Comparison of ENCODE assay signal across 1 cellular context in genomic region chr1:40981702-40982448, GRCh38.
TF ChIP-seq lines count a peak whose summit lies in the region.

No MANE protein-coding gene starts in this region.

TF ChIP-seq in endothelial cell of umbilical vein, 7 proteins besides CTCF, POLR2A, EP300 and RAD21:
- no peak for TF ChIP-seq FOS (IDR thresholded peaks at IDR 0.05; ENCODE audit: borderline replicate concordance, insufficient read depth, low read length)
- TF ChIP-seq JUN (IDR thresholded peaks at IDR 0.05; ENCODE audit: borderline replicate concordance, insufficient read depth, insufficient read length, low read depth) = no peak
- no peak for TF ChIP-seq MYC (IDR thresholded peaks at IDR 0.05; ENCODE audit: low read depth, low read length)
- no peak for TF ChIP-seq EZH2 (IDR thresholded peaks at IDR 0.05; ENCODE audit: borderline replicate concordance, low read depth, low read length, severe bottlenecking)
- no peak for TF ChIP-seq GATA2 (IDR thresholded peaks at IDR 0.05; ENCODE audit: insufficient read depth, insufficient read length, low read depth, low read length)
- no peak for TF ChIP-seq MAX (IDR thresholded peaks at IDR 0.05; ENCODE audit: insufficient read depth, insufficient read length)
- no peak for TF ChIP-seq POLR2AphosphoS5 (IDR thresholded peaks at IDR 0.05; ENCODE audit: insufficient read depth, low read depth, low read length)
